Comparison of ENCODE assay signal across 8 cellular contexts in the genomic region with DNA sequence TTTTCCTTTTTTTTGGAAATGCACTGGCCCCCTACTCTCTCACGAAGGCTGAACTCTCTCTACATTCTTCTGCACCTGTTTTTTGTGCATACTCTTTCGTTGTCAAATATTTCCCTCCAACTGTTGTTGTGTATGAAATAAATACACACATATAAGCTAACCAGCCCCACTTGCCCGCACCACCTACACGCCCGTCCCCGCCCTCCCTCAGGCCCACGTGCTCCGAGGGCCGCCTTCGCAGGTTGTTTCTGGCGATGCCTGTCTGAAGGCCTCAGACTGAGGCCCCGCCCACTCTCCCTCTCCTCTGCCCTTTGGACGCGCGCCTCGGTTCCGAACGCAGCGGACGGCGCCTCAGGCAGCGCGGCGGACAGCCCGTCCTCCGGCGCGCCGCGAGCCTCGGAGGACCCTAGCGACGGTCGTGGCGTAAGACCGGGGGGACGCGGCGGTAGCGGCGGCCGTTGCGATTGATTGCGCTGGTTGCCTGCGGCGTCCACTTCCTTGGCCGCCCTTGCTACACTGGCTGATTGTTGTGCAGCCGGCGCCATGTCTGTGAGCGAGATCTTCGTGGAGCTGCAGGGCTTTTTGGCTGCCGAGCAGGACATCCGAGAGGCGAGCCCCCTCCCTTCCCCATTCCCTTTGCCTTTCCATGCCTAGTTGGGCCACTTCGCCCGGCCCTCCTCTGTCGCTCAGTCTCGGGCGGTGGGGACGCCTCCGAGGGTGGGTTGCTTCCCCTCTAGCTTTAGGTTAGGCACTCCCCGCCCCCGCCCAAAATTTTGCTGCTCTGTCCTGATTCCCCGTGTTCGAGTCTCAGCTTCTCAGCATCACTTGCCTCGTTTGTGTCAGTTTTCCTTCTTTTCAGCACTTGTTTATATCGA. TPM values are rescaled to one million over a fixed set of nuclear protein-coding genes. Genes with fewer than 3 reads are reported as not detected.
DNase-seq lines count a peak whose midpoint lies in the region; ATAC-seq and TF ChIP-seq lines count a peak whose summit lies in the region.

A gene (plus strand): TSS at position 415 of the 875 bp plus-strand sequence. CDS start 129 bp downstream, at position 544.

- TF ChIP-seq CTCF in WI38 (IDR thresholded peaks at IDR 0.05; ENCODE audit: low read depth, low read length) (no peak), mammary epithelial cell (conservative IDR thresholded peaks at IDR 0.05 in 1 of 2, IDR thresholded peaks at IDR 0.05 in 1 of 2; ENCODE audit: extremely low read depth in 1 of 2, insufficient read depth in 1 of 2, low read depth in 1 of 2, low read length in 2 of 2) (no peak)

- H3K9me3 ChIP-seq in mammary epithelial cell (replicated peaks; ENCODE audit: insufficient read depth, low read length) = no peaks in the 10 kb centered on the region
- no peaks in the 10 kb centered on the region for H3K9me3 ChIP-seq in iPS-20b (ENCODE audit: insufficient read depth, low read depth, low read length)

- H3K4me3 ChIP-seq in WI38 (ENCODE audit: low read depth, low read length) = peak within 1 kb of the TSS; percentile 100
- peak within 1 kb of the TSS; percentile 71 to 99 (median 78) for H3K4me3 ChIP-seq in mammary epithelial cell (replicated peaks in 1 of 3; ENCODE audit: insufficient read depth in 1 of 3, low read depth in 2 of 3, low read length in 3 of 3)
- H3K4me3 ChIP-seq in iPS-20b (ENCODE audit: low read length) = peak within 1 kb of the TSS; percentile 92
- peak within 1 kb of the TSS; percentile 54 to 100 (median 93) for H3K4me3 ChIP-seq in skin epidermis

- H4K20me1 ChIP-seq in mammary epithelial cell (ENCODE audit: insufficient read depth, low read length) = no peaks in the 10 kb centered on the region

- H3K36me3 ChIP-seq in mammary epithelial cell (ENCODE audit: insufficient read depth, low read length) = no peaks in the 10 kb centered on the region
- H3K36me3 ChIP-seq in iPS-20b (ENCODE audit: insufficient read depth, low read depth, low read length) = peaks cover 32% of the 10 kb centered on the region

- peak within 1 kb of the TSS; percentile 98 for H2AFZ ChIP-seq in mammary epithelial cell (ENCODE audit: low read depth, low read length)

- intact Hi-C loops in mammary epithelial cell (cut with micrococcal nuclease) = no loop called here

- no TSS peak for BruUV-seq in mammary epithelial cell (replicated peaks; lab: Mats Ljungman, UMichigan)

- in situ Hi-C loops in GM18951 (cut with MboI; ENCODE audit: low sequenced_read_pairs, unreplicated experiment) = no loop called here
- in situ Hi-C loops in mammary epithelial cell (cut with MboI; ENCODE audit: low sequenced_read_pairs in 2 of 2) = no loop called here

- dilution Hi-C loops in mammary epithelial cell (cut with HindIII; ENCODE audit: low sequenced_read_pairs) = no loop called here

- peak; percentile 80 for TF ChIP-seq POLR2A in GM18951 (IDR thresholded peaks at IDR 0.05; ENCODE audit: extremely low read depth, insufficient read depth, insufficient read length)

- peaks cover 47% of the 10 kb centered on the region for H3K79me2 ChIP-seq in mammary epithelial cell (ENCODE audit: insufficient read depth, low read length)

- CTCF ChIA-PET in mammary epithelial cell (lab: Charles Lee; ENCODE audit: low non-redundant PET) = no interaction called here

- H3K9ac ChIP-seq in mammary epithelial cell (ENCODE audit: insufficient read depth, low read length) (peak within 1 kb of the TSS; percentile 94), iPS-20b (ENCODE audit: low read depth, low read length) (peak within 1 kb of the TSS; percentile 92)

- H3K4me1 ChIP-seq in mammary epithelial cell (ENCODE audit: insufficient read depth, low read length) (peaks cover 8% of the 10 kb centered on the region), iPS-20b (ENCODE audit: insufficient read depth, low read length) (peaks cover 2% of the 10 kb centered on the region; the same call in 1 of the 2 replicates)

- H3K27ac ChIP-seq in mammary epithelial cell (ENCODE audit: insufficient read depth, low read depth, low read length) (peak within 1 kb of the TSS; percentile 79), iPS-20b (ENCODE audit: low read length) (peak within 1 kb of the TSS; percentile 4), skin epidermis (peak within 1 kb of the TSS; percentile 23 to 93 (median 86))

- under 1% methylated on average over 30 of the region's 67 CpGs for WGBS in mammary epithelial cell (ENCODE audit: low coverage, missing lambda C conversion rate)

- H3K27me3 ChIP-seq in mammary epithelial cell (ENCODE audit: insufficient read depth, low read length) = no peaks in the 10 kb centered on the region
- no peaks in the 10 kb centered on the region for H3K27me3 ChIP-seq in iPS-20b (ENCODE audit: insufficient read depth, low read length)

- peak within 1 kb of the TSS; percentile 96 for H3K4me2 ChIP-seq in mammary epithelial cell (ENCODE audit: insufficient read depth, low read depth, low read length)

- peak; percentile 99 for ATAC-seq in HG03175 (IDR thresholded peaks at IDR 0.05; ENCODE audit: unreplicated experiment)

- DNase-seq in AG08396 (ENCODE audit: low spot score) (peak; percentile 95), NCI-H2227 treated with DMSO at 0.1 percent for 48 hours (lab: John Stamatoyannopoulos, UW) (peak; percentile 91), mammary epithelial cell (peak; percentile 97)

RNA-seq across cellular contexts. Expression of the gene that starts here (rescaled TPM):
- total RNA-seq in mammary epithelial cell = 10 to 100 TPM; 54.0 to 62.6 TPM
- 31.7 TPM for polyA plus RNA-seq in mammary epithelial cell
- polyA minus RNA-seq in mammary epithelial cell = 177 TPM

Comparison
In these comparisons a context has a peak if more than half of its experiments do, and no peak if none do; other contexts are left out.
1. Peak in every context shown above with its lines: DNase-seq, ATAC-seq, H3K4me3 ChIP-seq and H3K27ac ChIP-seq.
2. H3K27ac ChIP-seq: peak in every context shown above with its lines; median percentile 86 in skin epidermis; 79 in mammary epithelial cell; 4 in iPS-20b.